8 cellular contexts compared by ENCODE assay signal in the genomic region with DNA sequence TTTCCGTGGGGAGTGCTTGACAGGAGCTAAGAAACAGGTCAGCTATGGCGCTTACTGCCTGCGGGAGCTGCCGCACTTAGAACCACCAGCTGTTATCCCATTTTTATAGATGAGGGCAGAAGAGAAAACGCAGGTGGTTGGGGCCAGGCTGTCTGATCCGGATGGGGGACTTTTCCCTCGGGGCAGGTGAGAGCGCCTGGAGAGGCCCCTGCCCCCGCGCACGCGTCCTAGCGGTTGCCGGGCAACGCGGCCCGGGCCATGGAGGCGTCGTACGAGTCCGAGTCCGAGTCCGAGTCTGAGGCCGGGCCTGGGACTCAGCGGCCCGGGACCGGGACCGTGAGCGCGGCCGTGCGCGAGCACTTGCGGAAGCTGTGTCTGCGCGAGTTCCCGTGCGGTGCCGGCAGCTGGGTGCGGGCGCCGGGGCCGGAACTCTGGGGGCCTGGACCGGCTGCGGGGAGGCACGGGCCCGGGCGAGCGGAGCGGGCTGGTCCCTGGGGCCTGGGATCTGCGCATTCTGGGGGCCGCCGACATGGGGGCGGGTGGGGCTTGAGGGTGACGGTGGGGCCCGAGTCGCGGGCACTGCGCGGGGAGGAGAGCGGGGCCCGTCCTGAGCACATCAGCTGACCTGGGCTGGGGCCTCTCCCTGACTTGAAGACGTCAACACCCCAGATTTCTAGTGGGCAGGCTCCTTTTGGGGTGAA. TPM values are rescaled to one million over a fixed set of nuclear protein-coding genes. Genes with fewer than 3 reads are reported as not detected.
A peak's percentile ranks its signal among the peaks of the same experiment; 100 is the strongest.
DNase-seq lines count a peak whose midpoint lies in the region; ATAC-seq and TF ChIP-seq lines count a peak whose summit lies in the region.

A gene with protein sequence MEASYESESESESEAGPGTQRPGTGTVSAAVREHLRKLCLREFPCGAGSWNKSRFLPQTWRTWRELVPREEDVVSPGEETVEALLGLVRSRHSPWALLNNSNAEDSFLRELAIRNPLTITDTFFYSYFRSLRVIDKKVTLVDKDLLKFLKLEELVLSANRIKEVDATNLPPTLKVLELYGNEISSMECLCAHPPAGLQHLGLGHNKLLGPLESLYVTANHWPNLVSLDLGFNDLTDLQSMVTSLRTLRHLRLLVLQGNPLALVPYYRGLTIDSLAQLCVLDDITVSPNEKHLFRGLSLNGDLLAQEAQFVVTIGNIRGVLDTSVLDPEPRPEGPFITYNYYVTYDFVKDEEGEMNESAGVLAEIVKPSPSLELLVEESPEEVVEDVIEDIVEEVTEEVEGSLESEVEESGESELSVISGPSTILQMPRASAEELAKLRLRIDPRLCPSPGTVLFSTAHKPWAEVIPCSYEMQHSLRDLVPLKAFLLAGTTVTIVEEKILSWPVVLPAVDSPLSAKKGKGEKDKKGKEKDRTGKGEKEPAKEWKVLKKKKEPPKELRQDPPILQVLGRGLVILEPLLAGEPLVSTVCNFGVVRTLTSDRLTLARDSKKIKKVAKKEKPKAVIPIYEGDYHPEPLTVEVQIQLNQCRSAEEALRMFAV (plus strand): TSS at position 237 of the 701 bp plus-strand sequence. CDS start 22 bp downstream, at position 259.

- H3K27me3 Mint-ChIP-seq in activated CD8-positive, alpha-beta memory T cell treated with anti-CD3 and anti-CD28 coated beads, Interleukin-2, amount 10 ng/mL, durations not matched to agents 7 days and 5 days, result peaks cover 30% of the 10 kb centered on the region
- no peaks in the 10 kb centered on the region for H3K27me3 Mint-ChIP-seq in natural killer cell treated with Interleukin-12 subunit alpha and Interleukin-12 subunit beta and Interleukin-15 and Interleukin-18, amount 100 ng/mL, for 72 hours

- 0 out of 2 replicates have a peak, but pooled peaks cover 4% of the 10 kb centered on the region for H3K9me3 ChIP-seq in MG63

- H3K4me3 ChIP-seq in fibroblast of mammary gland (ENCODE audit: control insufficient read depth, low read depth, low read length), result peak within 1 kb of the TSS; percentile 37
- H3K4me3 ChIP-seq in MG63, result no peak within 1 kb of the TSS

- H3K4me1 Mint-ChIP-seq in activated CD8-positive, alpha-beta memory T cell treated with anti-CD3 and anti-CD28 coated beads, Interleukin-2, amount 10 ng/mL, durations not matched to agents 7 days and 5 days, result peaks cover 19% of the 10 kb centered on the region
- peaks cover 23 to 38% of the 10 kb centered on the region in 2 donors for H3K4me1 Mint-ChIP-seq in natural killer cell treated with Interleukin-12 subunit alpha and Interleukin-12 subunit beta and Interleukin-15 and Interleukin-18, amount 100 ng/mL, for 72 hours (ENCODE audit: low read depth in 2 of 2)

- ATAC-seq in activated CD8-positive, alpha-beta memory T cell treated with anti-CD3 and anti-CD28 coated beads, Interleukin-2, amount 10 ng/mL, durations not matched to agents 7 days and 5 days, result peak; percentile 88
- ATAC-seq in natural killer cell treated with Interleukin-12 subunit alpha and Interleukin-12 subunit beta and Interleukin-15 and Interleukin-18, amount 100 ng/mL, for 72 hours, result peak; percentile 76

- H3K9me3 Mint-ChIP-seq in activated CD8-positive, alpha-beta memory T cell treated with anti-CD3 and anti-CD28 coated beads, Interleukin-2, amount 10 ng/mL, durations not matched to agents 7 days and 5 days (ENCODE audit: low read depth), result no peaks in the 10 kb centered on the region
- no peaks in the 10 kb centered on the region for H3K9me3 Mint-ChIP-seq in natural killer cell treated with Interleukin-12 subunit alpha and Interleukin-12 subunit beta and Interleukin-15 and Interleukin-18, amount 100 ng/mL, for 72 hours

- no peaks in the 10 kb centered on the region for H3K36me3 ChIP-seq in MG63

- CTCF ChIA-PET in activated CD8-positive, alpha-beta memory T cell treated with anti-CD3 and anti-CD28 coated beads, Interleukin-2, amount 10 ng/mL, durations not matched to agents 7 days and 5 days (lab: Charles Lee), result interaction anchor here (0.9 to 1.8 kb wide), 4 partner anchors 8 to 128 kb away, joined by 3 to 10 read pairs (median 4); no protein-coding TSS in a partner anchor

- H3K27me3 ChIP-seq in MG63, result no peaks in the 10 kb centered on the region

- no peak within 1 kb of the TSS for H3K27ac Mint-ChIP-seq in activated CD8-positive, alpha-beta memory T cell treated with anti-CD3 and anti-CD28 coated beads, Interleukin-2, amount 10 ng/mL, durations not matched to agents 7 days and 5 days
- H3K27ac Mint-ChIP-seq in natural killer cell treated with Interleukin-12 subunit alpha and Interleukin-12 subunit beta and Interleukin-15 and Interleukin-18, amount 100 ng/mL, for 72 hours, result peak within 1 kb of the TSS; percentile 86 to 94

- TF ChIP-seq CTCF in fibroblast of mammary gland (conservative IDR thresholded peaks at IDR 0.05; ENCODE audit: control insufficient read depth, insufficient read depth, low read depth, low read length), result no peak

- H3K4me3 Mint-ChIP-seq in activated CD8-positive, alpha-beta memory T cell treated with anti-CD3 and anti-CD28 coated beads, Interleukin-2, amount 10 ng/mL, durations not matched to agents 7 days and 5 days, result peak within 1 kb of the TSS; percentile 57
- peak within 1 kb of the TSS; percentile 84 for H3K4me3 Mint-ChIP-seq in natural killer cell treated with Interleukin-12 subunit alpha and Interleukin-12 subunit beta and Interleukin-15 and Interleukin-18, amount 100 ng/mL, for 72 hours

- no peaks in the 10 kb centered on the region for H3K36me3 Mint-ChIP-seq in activated CD8-positive, alpha-beta memory T cell treated with anti-CD3 and anti-CD28 coated beads, Interleukin-2, amount 10 ng/mL, durations not matched to agents 7 days and 5 days
- H3K36me3 Mint-ChIP-seq in natural killer cell treated with Interleukin-12 subunit alpha and Interleukin-12 subunit beta and Interleukin-15 and Interleukin-18, amount 100 ng/mL, for 72 hours, result no peaks in the 10 kb centered on the region

- peak; percentile 62 for DNase-seq in CD1c-positive myeloid dendritic cell (ENCODE audit: extremely low spot score)
- DNase-seq in NAMALWA (ENCODE audit: low spot score), result peak; percentile 57
- DNase-seq in activated CD8-positive, alpha-beta memory T cell treated with anti-CD3 and anti-CD28 coated beads, Interleukin-2, amount 10 ng/mL, durations not matched to agents 7 days and 5 days, result peak; percentile 51
- no peak for DNase-seq in fibroblast of mammary gland (ENCODE audit: low read depth)
- no peak for DNase-seq in natural killer cell treated with Interleukin-12 subunit alpha and Interleukin-12 subunit beta and Interleukin-15 and Interleukin-18, amount 100 ng/mL, for 72 hours (ENCODE audit: low spot score)
- no peak for DNase-seq in MG63
- DNase-seq in NCI-H1048 (lab: John Stamatoyannopoulos, UW), result no peak
- DNase-seq in midbrain (lab: John Stamatoyannopoulos, UW), result no peak

RNA-seq across cellular contexts. Expression of the gene that starts here (rescaled TPM):
- under 1 TPM in 1 of 2 experiments, not detected in 1; 0.67 TPM for total RNA-seq in activated CD8-positive, alpha-beta memory T cell treated with anti-CD3 and anti-CD28 coated beads, Interleukin-2, amount 10 ng/mL, durations not matched to agents 7 days and 5 days
- total RNA-seq in natural killer cell treated with Interleukin-12 subunit alpha and Interleukin-12 subunit beta and Interleukin-15 and Interleukin-18, amount 100 ng/mL, for 72 hours, result 1 to 10 TPM; 1.1 to 9.3 TPM
- total RNA-seq in MG63 (2014; rRNA removed; shearing (Covaris generic); ENCODE audit: low replicate concordance), result not detected in 2 replicates

Comparison
In these comparisons a context has a peak if more than half of its experiments do, and no peak if none do; other contexts are left out.
1. Peak in DNase-seq and ATAC-seq in activated CD8-positive, alpha-beta memory T cell treated with anti-CD3 and anti-CD28 coated beads, Interleukin-2, amount 10 ng/mL, durations not matched to agents 7 days and 5 days; RNA of the gene not detected or under 1 TPM.
2. DNase-seq: peak in CD1c-positive myeloid dendritic cell (single experiment) and NAMALWA (single experiment); none in fibroblast of mammary gland (single experiment), natural killer cell treated with Interleukin-12 subunit alpha and Interleukin-12 subunit beta and Interleukin-15 and Interleukin-18, amount 100 ng/mL, for 72 hours (single experiment), MG63 (single experiment), NCI-H1048 (single experiment) and midbrain (single experiment).